ENCODE assay signal across 7 cellular contexts in genomic region chr4:16224669-16225068, GRCh38. TPM values are rescaled to one million over a fixed set of nuclear protein-coding genes. Genes with fewer than 3 reads are reported as not detected.
DNase-seq lines count a peak whose midpoint lies in the region; ATAC-seq and TF ChIP-seq lines count a peak whose summit lies in the region.

No MANE protein-coding gene starts in this region.

- no peak for TF ChIP-seq POLR2A in HCT116 (IDR thresholded peaks at IDR 0.05; ENCODE audit: borderline replicate concordance, extremely low read depth, insufficient read depth, insufficient read length)

- ATAC-seq in HCT116, result no peak
- no peak for ATAC-seq in T-helper 17 cell
- ATAC-seq in GM21576 (IDR thresholded peaks at IDR 0.05; ENCODE audit: unreplicated experiment), result no peak
- ATAC-seq in HG03378 (IDR thresholded peaks at IDR 0.05; ENCODE audit: unreplicated experiment), result no peak

- H3K27ac ChIP-seq in HCT116 (ENCODE audit: low read depth, low read length), result no peak overlapping the region

- peak overlapping the region; percentile 85 for H3K4me3 Mint-ChIP-seq in T-helper 17 cell

- peaks cover 0 to 16% of the 10 kb centered on the region in 2 experiments; a peak in 3 of 4 replicates for H3K4me1 ChIP-seq in HCT116 (ENCODE audit: control insufficient read depth in 1 of 2, insufficient read depth in 2 of 2, low read length in 2 of 2)
- peaks cover 15% of the 10 kb centered on the region for H3K4me1 ChIP-seq in skeletal muscle satellite cell (ENCODE audit: control insufficient read depth, insufficient read depth, low read length)

- H3K9me2 ChIP-seq in HCT116 (ENCODE audit: insufficient read depth), result no peaks in the 10 kb centered on the region

- no peaks in the 10 kb centered on the region for H3K36me3 Mint-ChIP-seq in T-helper 17 cell (ENCODE audit: low read depth)

- H3K36me3 ChIP-seq in HCT116 (ENCODE audit: control insufficient read depth in 1 of 2, insufficient read depth in 2 of 2, low read length in 2 of 2) (no peaks in the 10 kb centered on the region), skeletal muscle satellite cell (ENCODE audit: insufficient read depth, low read length) (no peaks in the 10 kb centered on the region)

- H3K27me3 ChIP-seq in HCT116 (ENCODE audit: insufficient read depth, low read length) (no peaks in the 10 kb centered on the region), skeletal muscle satellite cell (ENCODE audit: control insufficient read depth, insufficient read depth, low read length) (no peaks in the 10 kb centered on the region)

- RAD21 ChIA-PET in HCT116 (lab: Charles Lee; ENCODE audit: low non-redundant PET in 1 of 2, low total read pairs in 2 of 2, uncharacterized antibody in 2 of 2, unreplicated experiment in 2 of 2), result no interaction called here

- no peaks in the 10 kb centered on the region for H3K79me2 ChIP-seq in HCT116 (ENCODE audit: insufficient read depth, low read length)

- no peak for TF ChIP-seq RAD21 in HCT116 (IDR thresholded peaks at IDR 0.05; ENCODE audit: low read depth)

- peak overlapping the region; percentile 95; the same call in 1 of the 2 replicates for H3K4me2 ChIP-seq in HCT116 (ENCODE audit: low read length)
- peak overlapping the region; percentile 96 for H3K4me2 ChIP-seq in skeletal muscle satellite cell (ENCODE audit: low read length)

- TF ChIP-seq CTCF in HCT116 (IDR thresholded peaks at IDR 0.05 in 2 of 3, conservative IDR thresholded peaks at IDR 0.05 in 1 of 3; ENCODE audit: borderline replicate concordance in 1 of 3, insufficient read depth in 1 of 3, low read depth in 2 of 3, low read length in 2 of 3) (no peak), fibroblast of villous mesenchyme (IDR thresholded peaks at IDR 0.05; ENCODE audit: insufficient read depth, low read depth, low read length) (no peak)

- H3K4me3 ChIP-seq in HCT116 (replicated peaks in 1 of 2; ENCODE audit: low read depth in 1 of 2, low read length in 2 of 2) (no peak overlapping the region), fibroblast of villous mesenchyme (ENCODE audit: low read depth, low read length) (peak overlapping the region; percentile 78), skeletal muscle satellite cell (ENCODE audit: low read length) (peak overlapping the region; percentile 90)

- no TSS peak for BruUV-seq in HCT116 (replicated peaks; lab: Mats Ljungman, UMichigan)

- H3K9ac ChIP-seq in HCT116 (ENCODE audit: low read length) (no peak overlapping the region), skeletal muscle satellite cell (ENCODE audit: low read depth, low read length) (peak overlapping the region; percentile 89)

- no peaks in the 10 kb centered on the region for H4K20me1 ChIP-seq in HCT116 (ENCODE audit: insufficient read depth)

- peaks cover 33% of the 10 kb centered on the region for H3K4me1 Mint-ChIP-seq in T-helper 17 cell

- intact Hi-C loops in HCT116 (cut with micrococcal nuclease), result no loop called here

- H2AFZ ChIP-seq in HCT116 (ENCODE audit: low read depth, low read length, poor library complexity, severe bottlenecking), result no peak overlapping the region

- DNase-seq in HCT116 (ENCODE audit: low read depth, low spot score), result no peak
- DNase-seq in T-helper 17 cell, result no peak
- DNase-seq in fibroblast of villous mesenchyme (ENCODE audit: low read depth), result no peak
- DNase-seq in DMS79 (lab: John Stamatoyannopoulos, UW), result no peak

- H3K9me3 ChIP-seq in HCT116 (ENCODE audit: control insufficient read depth in 1 of 2, insufficient read depth in 1 of 2, low read depth in 1 of 2, low read length in 2 of 2), result no peaks in the 10 kb centered on the region
- H3K9me3 ChIP-seq in T-helper 17 cell (ENCODE audit: control insufficient read depth, low read length, poor library complexity, severe bottlenecking), result no peaks in the 10 kb centered on the region
- no peaks in the 10 kb centered on the region for H3K9me3 ChIP-seq in skeletal muscle satellite cell (replicated peaks; ENCODE audit: low read length)

- POLR2A ChIA-PET in HCT116 (lab: Charles Lee), result no interaction called here

- H3K27ac Mint-ChIP-seq in T-helper 17 cell, result peak overlapping the region; percentile 81

- no peaks in the 10 kb centered on the region for H3K27me3 Mint-ChIP-seq in T-helper 17 cell

- CTCF ChIA-PET in HCT116 (lab: Charles Lee), result interaction anchor here (1.2 kb wide), 1 partner anchor 19 kb away, joined by 4 read pairs; no protein-coding TSS in a partner anchor

TF ChIP-seq in HCT116, 20 proteins besides CTCF, POLR2A, EP300 and RAD21:
- TF ChIP-seq CEBPB (IDR thresholded peaks at IDR 0.05; ENCODE audit: low read depth) (no peak), SRF (IDR thresholded peaks at IDR 0.05; ENCODE audit: low read depth) (no peak), YY1 (IDR thresholded peaks at IDR 0.05; ENCODE audit: extremely low read depth, insufficient replicate concordance, low read depth, low read length) (no peak), ZBTB33 (IDR thresholded peaks at IDR 0.05; ENCODE audit: extremely low read depth, insufficient replicate concordance, low read length) (no peak), TCF7L2 (IDR thresholded peaks at IDR 0.05; ENCODE audit: borderline replicate concordance, extremely low read depth, insufficient read depth, insufficient read length) (no peak), ZFX (IDR thresholded peaks at IDR 0.05) (no peak), SIN3A (IDR thresholded peaks at IDR 0.05; ENCODE audit: low read depth) (no peak), CBX3 (IDR thresholded peaks at IDR 0.05; ENCODE audit: low read depth) (no peak), ELF1 (IDR thresholded peaks at IDR 0.05; ENCODE audit: borderline replicate concordance, low read depth) (no peak), EGR1 (IDR thresholded peaks at IDR 0.05; ENCODE audit: low read depth) (no peak), SP1 (IDR thresholded peaks at IDR 0.05; ENCODE audit: low read depth) (no peak), POLR2AphosphoS5 (IDR thresholded peaks at IDR 0.05; ENCODE audit: low read depth, low read length) (no peak), EZH2phosphoT487 (IDR thresholded peaks at IDR 0.05; ENCODE audit: borderline replicate concordance) (no peak), JUND (IDR thresholded peaks at IDR 0.05) (no peak), EZH2 (IDR thresholded peaks at IDR 0.05) (no peak)
- TF ChIP-seq, protein P1, sequence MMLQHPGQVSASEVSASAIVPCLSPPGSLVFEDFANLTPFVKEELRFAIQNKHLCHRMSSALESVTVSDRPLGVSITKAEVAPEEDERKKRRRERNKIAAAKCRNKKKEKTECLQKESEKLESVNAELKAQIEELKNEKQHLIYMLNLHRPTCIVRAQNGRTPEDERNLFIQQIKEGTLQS (IDR thresholded peaks at IDR 0.05), result no peak
- TF ChIP-seq, protein P2, sequence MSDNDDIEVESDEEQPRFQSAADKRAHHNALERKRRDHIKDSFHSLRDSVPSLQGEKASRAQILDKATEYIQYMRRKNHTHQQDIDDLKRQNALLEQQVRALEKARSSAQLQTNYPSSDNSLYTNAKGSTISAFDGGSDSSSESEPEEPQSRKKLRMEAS (IDR thresholded peaks at IDR 0.05), result no peak

RNA-seq across cellular contexts. Expression of gene TAPT1, which starts 1.6 kb away (rescaled TPM):
- 11.7 TPM for total RNA-seq in HCT116 (2021; ENCODE audit: unreplicated experiment)
- 7.9 and 8.9 TPM in 2 replicates for polyA plus RNA-seq in HCT116 (2012)
- total RNA-seq in T-helper 17 cell, result 10 to 100 TPM; 71.3 to 83.6 TPM
- total RNA-seq in fibroblast of villous mesenchyme, result 19.0 and 28.5 TPM in 2 replicates
- 5.6 and 10.9 TPM in 2 replicates for total RNA-seq in skeletal muscle satellite cell (2012; rRNA removed)

Comparison
In these comparisons a context has a peak if more than half of its experiments do, and no peak if none do; other contexts are left out.
1. H3K4me3 ChIP-seq: peak in fibroblast of villous mesenchyme (single experiment) and skeletal muscle satellite cell (single experiment); none in HCT116 (0 of 2).